ENCODE assay signal across 22 cellular contexts in genomic region chr5:19122923-19123322, GRCh38.
DNase-seq lines count a peak whose midpoint lies in the region; ATAC-seq, FAIRE-seq and TF ChIP-seq lines count a peak whose summit lies in the region.
"Had no signal": no experiment of that assay in that cellular context is flagged by ENCODE, and none has a peak within 500 bp of the region (broad histone marks: within the 10 kb centered on the region; RNA-seq: fewer than 3 reads in every experiment).

No MANE protein-coding gene starts in this region.

- H3K9me3 Mint-ChIP-seq in stimulated activated effector memory CD8-positive, alpha-beta T cell treated with anti-CD3 and anti-CD28 coated beads, Interleukin-12 subunit alpha, Interleukin-12 subunit beta, amount 100 ng/mL, for 72 hours: peaks cover 13% of the 10 kb centered on the region

- FAIRE-seq in kidney (lab: Jason Lieb, UNC): peak; percentile 55
- FAIRE-seq: GM12878, GM19239, H1 had no signal

- POLR2A ChIA-PET in HEK293 (lab: Yijun Ruan, JAX): no interaction called here

- H3K4me1 ChIP-seq in HEK293 (ENCODE audit: control insufficient read depth, insufficient read depth, low read length): no peaks in the 10 kb centered on the region
- H3K4me1 ChIP-seq in kidney (ENCODE audit: control insufficient read depth in 1 of 2, insufficient read depth in 1 of 2, low read depth in 1 of 2, low read length in 2 of 2): no peaks in the 10 kb centered on the region
- H3K4me1 ChIP-seq in breast epithelium: no peaks in the 10 kb centered on the region
- H3K4me1 ChIP-seq: BLaER1, Caco-2 had no signal

- CTCF ChIA-PET in HEK293 (lab: Yijun Ruan, JAX): no interaction called here

- H3K4me2 ChIP-seq in SU-DHL-6 (ENCODE audit: low read depth, low read length, poor library complexity, severe bottlenecking): no peak overlapping the region
- H3K4me2 ChIP-seq: BLaER1 had no signal

- no peak for TF ChIP-seq POLR2A in breast epithelium (IDR thresholded peaks at IDR 0.05)

- H3K4me3 ChIP-seq in HEK293 (ENCODE audit: low read depth, low read length) (no peak overlapping the region), SU-DHL-6 (ENCODE audit: insufficient read depth, low read length, poor library complexity, severe bottlenecking) (no peak overlapping the region), kidney (ENCODE audit: low read length in 2 of 2) (no peak overlapping the region), breast epithelium (no peak overlapping the region)
- H3K4me3 ChIP-seq: BLaER1, GM12878, GM23248 had no signal

- no peak for ATAC-seq in stimulated activated effector memory CD8-positive, alpha-beta T cell treated with anti-CD3 and anti-CD28 coated beads, Interleukin-12 subunit alpha, Interleukin-12 subunit beta, amount 100 ng/mL, for 72 hours
- ATAC-seq: CD8-positive, alpha-beta T cell; GM12878 had no signal

- no peaks in the 10 kb centered on the region for H3K9me3 ChIP-seq in HEK293 (ENCODE audit: control insufficient read depth, insufficient read depth, low read depth, low read length)
- H3K9me3 ChIP-seq in SU-DHL-6 (ENCODE audit: insufficient read depth, low read length): peaks cover 5% of the 10 kb centered on the region; the same call in 1 of the 2 replicates
- peaks cover 0 to 3% of the 10 kb centered on the region in 2 donors for H3K9me3 ChIP-seq in kidney (ENCODE audit: control insufficient read depth in 1 of 2, low read length in 2 of 2)
- H3K9me3 ChIP-seq in breast epithelium: peaks cover 0 to 3% of the 10 kb centered on the region in 2 donors
- H3K9me3 ChIP-seq: BLaER1, Caco-2 had no signal

- no peak for TF ChIP-seq CTCF in HEK293 (tag by site-specific recombination; IDR thresholded peaks at IDR 0.05)
- TF ChIP-seq CTCF in SU-DHL-6 (IDR thresholded peaks at IDR 0.05; ENCODE audit: insufficient read depth, low read length, poor library complexity, severe bottlenecking): no peak
- TF ChIP-seq CTCF in kidney (IDR thresholded peaks at IDR 0.05; ENCODE audit: borderline replicate concordance, extremely low read depth, insufficient read depth): no peak
- no peak for TF ChIP-seq CTCF in breast epithelium (IDR thresholded peaks at IDR 0.05)

- no peak for DNase-seq in kidney
- DNase-seq in T-helper 2 cell: no peak
- no peak for DNase-seq in stimulated activated effector memory CD8-positive, alpha-beta T cell treated with anti-CD3 and anti-CD28 coated beads, Interleukin-12 subunit alpha, Interleukin-12 subunit beta, amount 100 ng/mL, for 72 hours (ENCODE audit: low spot score in 2 of 2)
- DNase-seq in breast epithelium (ENCODE audit: low spot score in 2 of 2): no peak
- DNase-seq: Caco-2; CD4-positive, CD25-positive, alpha-beta regulatory T cell; CD8-positive, alpha-beta T cell; DMS 273 treated with DMSO at 0.1 percent for 48 hours; DMS79; EL; GDM1; GM23248; H7; HCEC 1CT had no signal

- no peak overlapping the region for H3K27ac ChIP-seq in HEK293 (ENCODE audit: extremely low read depth, low read depth, low read length)
- H3K27ac ChIP-seq in SU-DHL-6 (ENCODE audit: low read depth, low read length): no peak overlapping the region
- H3K27ac ChIP-seq in kidney (ENCODE audit: low read depth in 2 of 2, low read length in 2 of 2): no peak overlapping the region
- no peak overlapping the region for H3K27ac ChIP-seq in breast epithelium
- H3K27ac ChIP-seq: BLaER1, C4-2B, GM23248 had no signal

- no peaks in the 10 kb centered on the region for H3K4me1 Mint-ChIP-seq in stimulated activated effector memory CD8-positive, alpha-beta T cell treated with anti-CD3 and anti-CD28 coated beads, Interleukin-12 subunit alpha, Interleukin-12 subunit beta, amount 100 ng/mL, for 72 hours
- H3K4me1 Mint-ChIP-seq: B cell; CD4-positive, CD25-positive, alpha-beta regulatory T cell had no signal

- H3K27me3 ChIP-seq in SU-DHL-6 (ENCODE audit: low read length): no peaks in the 10 kb centered on the region
- H3K27me3 ChIP-seq in breast epithelium: no peaks in the 10 kb centered on the region
- H3K27me3 ChIP-seq: BLaER1 had no signal

- H3K36me3 Mint-ChIP-seq in stimulated activated effector memory CD8-positive, alpha-beta T cell treated with anti-CD3 and anti-CD28 coated beads, Interleukin-12 subunit alpha, Interleukin-12 subunit beta, amount 100 ng/mL, for 72 hours: no peaks in the 10 kb centered on the region
- H3K36me3 Mint-ChIP-seq: CD4-positive, CD25-positive, alpha-beta regulatory T cell; CD8-positive, alpha-beta T cell had no signal

- no peaks in the 10 kb centered on the region for H3F3A ChIP-seq in SU-DHL-6 (ENCODE audit: insufficient read depth)

- H3K79me2 ChIP-seq in SU-DHL-6 (ENCODE audit: insufficient read depth, low read length): no peaks in the 10 kb centered on the region

- H3K9me2 ChIP-seq in SU-DHL-6 (replicated peaks; ENCODE audit: insufficient read depth, low read length): no peaks in the 10 kb centered on the region

- H3K9ac ChIP-seq in SU-DHL-6 (ENCODE audit: low read length) (no peak overlapping the region), kidney (ENCODE audit: low read length in 2 of 2) (no peak overlapping the region)
- H3K9ac ChIP-seq: BLaER1, GM23248 had no signal

- no peaks in the 10 kb centered on the region for H3K36me3 ChIP-seq in HEK293 (ENCODE audit: control insufficient read depth in 2 of 2, insufficient read depth in 1 of 2, low read length in 2 of 2)
- H3K36me3 ChIP-seq in SU-DHL-6 (ENCODE audit: low read length): no peaks in the 10 kb centered on the region
- H3K36me3 ChIP-seq in kidney (ENCODE audit: control insufficient read depth in 1 of 2, insufficient read depth in 2 of 2, low read length in 2 of 2): no peaks in the 10 kb centered on the region
- no peaks in the 10 kb centered on the region for H3K36me3 ChIP-seq in breast epithelium
- H3K36me3 ChIP-seq: BLaER1 had no signal

- no peak overlapping the region for H3K27ac Mint-ChIP-seq in stimulated activated effector memory CD8-positive, alpha-beta T cell treated with anti-CD3 and anti-CD28 coated beads, Interleukin-12 subunit alpha, Interleukin-12 subunit beta, amount 100 ng/mL, for 72 hours
- H3K27ac Mint-ChIP-seq: B cell; CD4-positive, CD25-positive, alpha-beta regulatory T cell; CD8-positive, alpha-beta T cell had no signal

- intact Hi-C loops in kidney (cut with DNase I): no loop called here
- intact Hi-C loops in breast epithelium (cut with DNase I; ENCODE audit: low total_unique reads): no loop called here

- no peak overlapping the region for H3K4me3 Mint-ChIP-seq in stimulated activated effector memory CD8-positive, alpha-beta T cell treated with anti-CD3 and anti-CD28 coated beads, Interleukin-12 subunit alpha, Interleukin-12 subunit beta, amount 100 ng/mL, for 72 hours
- H3K4me3 Mint-ChIP-seq: B cell; CD4-positive, CD25-positive, alpha-beta regulatory T cell; CD8-positive, alpha-beta T cell had no signal

- H2AFZ ChIP-seq in SU-DHL-6 (ENCODE audit: low read depth, low read length, severe bottlenecking): peak overlapping the region; percentile 71
- H2AFZ ChIP-seq: GM23248 had no signal

- H4K20me1 ChIP-seq in SU-DHL-6 (ENCODE audit: low read depth, low read length): no peaks in the 10 kb centered on the region
- H4K20me1 ChIP-seq: BLaER1 had no signal

TF ChIP-seq in HEK293, 187 proteins besides CTCF, POLR2A, EP300 and RAD21:
- TF ChIP-seq, protein P1, sequence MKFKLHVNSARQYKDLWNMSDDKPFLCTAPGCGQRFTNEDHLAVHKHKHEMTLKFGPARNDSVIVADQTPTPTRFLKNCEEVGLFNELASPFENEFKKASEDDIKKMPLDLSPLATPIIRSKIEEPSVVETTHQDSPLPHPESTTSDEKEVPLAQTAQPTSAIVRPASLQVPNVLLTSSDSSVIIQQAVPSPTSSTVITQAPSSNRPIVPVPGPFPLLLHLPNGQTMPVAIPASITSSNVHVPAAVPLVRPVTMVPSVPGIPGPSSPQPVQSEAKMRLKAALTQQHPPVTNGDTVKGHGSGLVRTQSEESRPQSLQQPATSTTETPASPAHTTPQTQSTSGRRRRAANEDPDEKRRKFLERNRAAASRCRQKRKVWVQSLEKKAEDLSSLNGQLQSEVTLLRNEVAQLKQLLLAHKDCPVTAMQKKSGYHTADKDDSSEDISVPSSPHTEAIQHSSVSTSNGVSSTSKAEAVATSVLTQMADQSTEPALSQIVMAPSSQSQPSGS (tag by site-specific recombination; IDR thresholded peaks at IDR 0.05; ENCODE audit: low read depth): peak; percentile 67
- TF ChIP-seq ZNF394 (tag by site-specific recombination; IDR thresholded peaks at IDR 0.05; ENCODE audit: borderline replicate concordance): no peak
